In genomic region chr15:39236375-39236774, GRCh38 we compare ENCODE assay signal across 14 cellular contexts.
DNase-seq lines count a peak whose midpoint lies in the region; ATAC-seq and TF ChIP-seq lines count a peak whose summit lies in the region.
"Had no signal": no experiment of that assay in that cellular context is flagged by ENCODE, and none has a peak within 500 bp of the region (broad histone marks: within the 10 kb centered on the region; RNA-seq: fewer than 3 reads in every experiment).

No MANE protein-coding gene starts in this region.

- peak overlapping the region; percentile 33 for H3K14ac ChIP-seq in IMR-90 (replicated peaks; ENCODE audit: low read depth, low read length)

- POLR2A ChIA-PET in IMR-90 (lab: Charles Lee; ENCODE audit: unreplicated experiment), result interaction anchor here (0.6 kb wide), 1 partner anchor 345 kb away, joined by 3 read pairs; the partner anchor contains the start of gene THBS1

- H3K9me2 ChIP-seq in MM.1S (replicated peaks; ENCODE audit: insufficient read depth, low read length), result no peaks in the 10 kb centered on the region

- no TSS peak for BruUV-seq in IMR-90 (replicated peaks; lab: Mats Ljungman, UMichigan)

- H2BK5ac ChIP-seq in IMR-90 (ENCODE audit: low read depth, low read length, poor library complexity, severe bottlenecking), result peak overlapping the region; percentile 68

- H3F3A ChIP-seq in MM.1S (ENCODE audit: insufficient read depth, low read length), result no peaks in the 10 kb centered on the region

- H2AK5ac ChIP-seq in IMR-90 (ENCODE audit: low read depth, low read length), result peak overlapping the region; percentile 79

- peak overlapping the region; percentile 13; the same call in 1 of the 2 replicates for H3K23ac ChIP-seq in IMR-90 (ENCODE audit: low read depth, low read length)

- H3K27ac ChIP-seq in IMR-90 (ENCODE audit: insufficient read depth, low read length) (no peak overlapping the region), RWPE2 (ENCODE audit: poor library complexity, severe bottlenecking) (peak overlapping the region; percentile 89), foreskin keratinocyte (peak overlapping the region; percentile 92), MM.1S (ENCODE audit: low read length) (no peak overlapping the region)

- H3K27me3 ChIP-seq in IMR-90 (ENCODE audit: control insufficient read depth, insufficient read depth, low read length) (no peaks in the 10 kb centered on the region), RWPE2 (ENCODE audit: insufficient read depth, poor library complexity, severe bottlenecking) (no peaks in the 10 kb centered on the region), foreskin keratinocyte (no peaks in the 10 kb centered on the region), MM.1S (replicated peaks; ENCODE audit: insufficient read depth, low read length) (no peaks in the 10 kb centered on the region)

- no peak for TF ChIP-seq POLR2A in IMR-90 (IDR thresholded peaks at IDR 0.05; ENCODE audit: low read depth, low read length)

- TF ChIP-seq CTCF in IMR-90 (conservative IDR thresholded peaks at IDR 0.05; ENCODE audit: low read depth, low read length) (no peak), RWPE2 (IDR thresholded peaks at IDR 0.05; ENCODE audit: poor library complexity, severe bottlenecking) (no peak), foreskin keratinocyte (conservative IDR thresholded peaks at IDR 0.05) (no peak), MM.1S (IDR thresholded peaks at IDR 0.05; ENCODE audit: low read length) (no peak)

- peak overlapping the region; percentile 86; the same call in 1 of the 2 replicates for H2BK20ac ChIP-seq in IMR-90 (ENCODE audit: low read depth, low read length)

- H2AFZ ChIP-seq in IMR-90 (replicated peaks; ENCODE audit: low read length, poor library complexity), result no peak overlapping the region
- no peak overlapping the region for H2AFZ ChIP-seq in MM.1S (ENCODE audit: low read length)
- H2AFZ ChIP-seq: GM23248 had no signal

- H4K5ac ChIP-seq in IMR-90 (ENCODE audit: low read depth, low read length), result peak overlapping the region; percentile 79

- H3K4me1 ChIP-seq in IMR-90 (ENCODE audit: control insufficient read depth, insufficient read depth, low read length) (peaks cover 21% of the 10 kb centered on the region), RWPE2 (ENCODE audit: insufficient read depth, poor library complexity, severe bottlenecking) (peaks cover 57% of the 10 kb centered on the region), foreskin keratinocyte (peaks cover 53% of the 10 kb centered on the region), MM.1S (ENCODE audit: low read length) (no peaks in the 10 kb centered on the region)
- H3K4me1 ChIP-seq: HAP-1 had no signal

- in situ Hi-C loops in IMR-90 (cut with MboI; ENCODE audit: low sequenced_read_pairs), result no loop called here

- no peak for DNase-seq in IMR-90
- DNase-seq in RWPE2 (ENCODE audit: low spot score), result no peak
- DNase-seq in foreskin keratinocyte, result no peak
- no peak for DNase-seq in NCI-H187 (lab: John Stamatoyannopoulos, UW)
- no peak for DNase-seq in hepatic stellate cell (ENCODE audit: low spot score)
- no peak for DNase-seq in MM.1S
- DNase-seq: CD8-positive, alpha-beta T cell; COR-L47; DMS153; DMS79 treated with DMSO at 0.1 percent for 48 hours; EL; GM23248 had no signal

- no peak overlapping the region for H2AK9ac ChIP-seq in IMR-90 (replicated peaks; ENCODE audit: low read depth, low read length, poor library complexity)

- peaks cover 0 to 6% of the 10 kb centered on the region in 2 experiments; a peak in 1 of 4 replicates for H3K79me1 ChIP-seq in IMR-90 (ENCODE audit: low read depth in 1 of 2, low read length in 2 of 2)

- H3K9me1 ChIP-seq in IMR-90 (ENCODE audit: insufficient read depth, low read length), result peaks cover 15% of the 10 kb centered on the region

- H3K56ac ChIP-seq in IMR-90 (ENCODE audit: extremely low read depth, insufficient read depth, low read length), result no peak overlapping the region

- H3K79me2 ChIP-seq in MM.1S (ENCODE audit: low read length), result no peaks in the 10 kb centered on the region

- TF ChIP-seq RAD21 in IMR-90 (IDR thresholded peaks at IDR 0.05; ENCODE audit: low read length), result no peak

- H4K8ac ChIP-seq in IMR-90 (ENCODE audit: low read depth in 2 of 2, low read length in 2 of 2), result peak overlapping the region in 1 of 2 experiments; percentile 58; a peak in 1 of 4 replicates

- dilution Hi-C loops in IMR-90 (cut with HindIII; ENCODE audit: low sequenced_read_pairs, unreplicated experiment), result no loop called here

- H3K9ac ChIP-seq in IMR-90 (ENCODE audit: low read depth, low read length) (no peak overlapping the region), MM.1S (ENCODE audit: low read length) (no peak overlapping the region)
- H3K9ac ChIP-seq: GM23248 had no signal

- no peak overlapping the region for H3K4me2 ChIP-seq in IMR-90 (ENCODE audit: low read depth, low read length)
- H3K4me2 ChIP-seq in MM.1S (ENCODE audit: low read depth, low read length), result no peak overlapping the region

- H2BK15ac ChIP-seq in IMR-90 (ENCODE audit: low read depth, low read length), result peak overlapping the region; percentile 99; the same call in 1 of the 3 replicates

- ATAC-seq in IMR-90 (ENCODE audit: low read depth) (no peak), RWPE2 (ENCODE audit: low read depth) (no peak), foreskin keratinocyte (no peak), HG03097 (IDR thresholded peaks at IDR 0.05; ENCODE audit: low FRiP score, unreplicated experiment) (no peak)
- ATAC-seq: CD8-positive, alpha-beta T cell had no signal

- no peak overlapping the region for H3K4me3 ChIP-seq in IMR-90 (ENCODE audit: insufficient read depth, low read depth, low read length)
- H3K4me3 ChIP-seq in RWPE2 (ENCODE audit: severe bottlenecking), result no peak overlapping the region
- H3K4me3 ChIP-seq in MM.1S (ENCODE audit: low read length), result no peak overlapping the region
- H3K4me3 ChIP-seq: GM23248, HAP-1 had no signal

- peak overlapping the region; percentile 89; the same call in 1 of the 2 replicates for H3K4ac ChIP-seq in IMR-90 (ENCODE audit: low read depth, low read length)

- intact Hi-C loops in IMR-90 (cut with micrococcal nuclease), result no loop called here

- H4K20me1 ChIP-seq in IMR-90 (ENCODE audit: insufficient read depth, low read length) (no peaks in the 10 kb centered on the region), MM.1S (ENCODE audit: insufficient read depth, low read length) (no peaks in the 10 kb centered on the region)

- H3K36me3 ChIP-seq in IMR-90 (ENCODE audit: control insufficient read depth, insufficient read depth, low read length) (no peaks in the 10 kb centered on the region), RWPE2 (ENCODE audit: low read depth) (peaks cover 6% of the 10 kb centered on the region; the same call in 1 of the 2 replicates), MM.1S (replicated peaks; ENCODE audit: insufficient read depth, low read length) (no peaks in the 10 kb centered on the region)
- H3K36me3 ChIP-seq: HAP-1 had no signal

- H3K9me3 ChIP-seq in IMR-90 (ENCODE audit: control insufficient read depth, insufficient read depth, low read length), result peaks cover 2% of the 10 kb centered on the region; the same call in 1 of the 2 replicates
- peaks cover 4% of the 10 kb centered on the region for H3K9me3 ChIP-seq in RWPE2 (ENCODE audit: severe bottlenecking)
- no peaks in the 10 kb centered on the region for H3K9me3 ChIP-seq in MM.1S (replicated peaks; ENCODE audit: insufficient read depth, low read length)
- H3K9me3 ChIP-seq: HAP-1 had no signal

- CTCF ChIA-PET in IMR-90 (lab: Yijun Ruan, JAX), result no interaction called here

- H2BK120ac ChIP-seq in IMR-90 (ENCODE audit: low read depth, low read length), result peak overlapping the region; percentile 94

- H3K18ac ChIP-seq in IMR-90 (ENCODE audit: low read depth, low read length), result peak overlapping the region; percentile 78

- peak overlapping the region; percentile 25; the same call in 1 of the 2 replicates for H4K91ac ChIP-seq in IMR-90 (ENCODE audit: insufficient read depth, low read depth, low read length)

TF ChIP-seq in IMR-90, 13 proteins besides CTCF, POLR2A, EP300 and RAD21:
- peak; percentile 96 for TF ChIP-seq MAFK (IDR thresholded peaks at IDR 0.05; ENCODE audit: low read depth, low read length)
- no peak for TF ChIP-seq BHLHE40 (IDR thresholded peaks at IDR 0.05; ENCODE audit: low read depth, low read length)
- TF ChIP-seq CEBPB (IDR thresholded peaks at IDR 0.05; ENCODE audit: low read depth, low read length), result no peak

Comparison
In these comparisons a context has a peak if more than half of its experiments do, and no peak if none do; other contexts are left out.
1. H3K27ac ChIP-seq: peak in RWPE2 (single experiment) and foreskin keratinocyte (single experiment); none in IMR-90 (single experiment) and MM.1S (single experiment).